ENCODE assay signal across 8 cellular contexts in genomic region chr10:102246261-102246660, GRCh38. TPM values are rescaled to one million over a fixed set of nuclear protein-coding genes. Genes with fewer than 3 reads are reported as not detected.
DNase-seq lines count a peak whose midpoint lies in the region; ATAC-seq and TF ChIP-seq lines count a peak whose summit lies in the region.

No MANE protein-coding gene starts in this region.

- peak overlapping the region; percentile 46 to 99 (median 95) for H3K4me3 ChIP-seq in liver (ENCODE audit: low read depth in 1 of 3, low read length in 3 of 3)

- H3K36me3 Mint-ChIP-seq in activated naive CD4-positive, alpha-beta T cell treated with anti-CD3 and anti-CD28 coated beads for 36 hours (ENCODE audit: low read depth) = peaks cover 5% of the 10 kb centered on the region
- peaks cover 7% of the 10 kb centered on the region for H3K36me3 Mint-ChIP-seq in type B pancreatic cell

- H3K9me3 Mint-ChIP-seq in activated naive CD4-positive, alpha-beta T cell treated with anti-CD3 and anti-CD28 coated beads for 36 hours = no peaks in the 10 kb centered on the region
- no peaks in the 10 kb centered on the region for H3K9me3 Mint-ChIP-seq in type B pancreatic cell

- no peak for TF ChIP-seq RAD21 in liver (IDR thresholded peaks at IDR 0.05)

- 11% methylated on average over 3 of the region's 3 CpGs for WGBS in liver

- intact Hi-C loops in activated naive CD4-positive, alpha-beta T cell treated with anti-CD3 and anti-CD28 coated beads for 36 hours (cut with micrococcal nuclease) = loop anchor here (5.0 kb wide), 2 partner anchors 129 to 466 kb away; partner anchors contain the start of genes ARL3 and SFXN2

- H3K27me3 ChIP-seq in liver (ENCODE audit: control insufficient read depth in 4 of 4, insufficient read depth in 4 of 4, low read length in 3 of 4) = no peaks in the 10 kb centered on the region

- H3K4me1 ChIP-seq in liver (ENCODE audit: control insufficient read depth in 4 of 4, insufficient read depth in 4 of 4, low read length in 3 of 4) = peaks cover 5 to 42% (median 36%) of the 10 kb centered on the region in 4 donors

- peak overlapping the region; percentile 92 for H3K4me3 Mint-ChIP-seq in activated naive CD4-positive, alpha-beta T cell treated with anti-CD3 and anti-CD28 coated beads for 36 hours
- H3K4me3 Mint-ChIP-seq in type B pancreatic cell = peak overlapping the region; percentile 99

- TF ChIP-seq CTCF in liver (IDR thresholded peaks at IDR 0.05; ENCODE audit: low read depth, low read length, missing input control) (no peak), type B pancreatic cell (conservative IDR thresholded peaks at IDR 0.05) (no peak)

- H3K36me3 ChIP-seq in liver (ENCODE audit: control insufficient read depth in 4 of 4, insufficient read depth in 3 of 4, low read depth in 1 of 4, low read length in 3 of 4) = peaks cover 0 to 2% (median 0%) of the 10 kb centered on the region in 4 donors

- ATAC-seq in GM21717 (IDR thresholded peaks at IDR 0.05; ENCODE audit: unreplicated experiment) (no peak), GM21786 (IDR thresholded peaks at IDR 0.05; ENCODE audit: unreplicated experiment) (no peak)

- peaks cover 37% of the 10 kb centered on the region for H3K4me1 Mint-ChIP-seq in activated naive CD4-positive, alpha-beta T cell treated with anti-CD3 and anti-CD28 coated beads for 36 hours (ENCODE audit: low read depth)
- peaks cover 27% of the 10 kb centered on the region for H3K4me1 Mint-ChIP-seq in type B pancreatic cell (ENCODE audit: unreplicated experiment)

- H3K27me3 Mint-ChIP-seq in activated naive CD4-positive, alpha-beta T cell treated with anti-CD3 and anti-CD28 coated beads for 36 hours (ENCODE audit: low read depth) = peaks cover 9% of the 10 kb centered on the region
- H3K27me3 Mint-ChIP-seq in type B pancreatic cell = peaks cover 21% of the 10 kb centered on the region

- H3K27ac ChIP-seq in liver (ENCODE audit: low read depth in 1 of 2, low read length in 2 of 2) = no peak overlapping the region

- peak overlapping the region; percentile 72 to 75 for H3K9ac ChIP-seq in liver (ENCODE audit: low read depth in 1 of 2, low read length in 2 of 2)

- no peak for DNase-seq in activated naive CD4-positive, alpha-beta T cell treated with anti-CD3 and anti-CD28 coated beads for 36 hours
- no peak for DNase-seq in activated naive CD4-positive, alpha-beta T cell treated with Interleukin-2 at 50 U/mL for 16 hours
- DNase-seq in amniotic epithelial cell (ENCODE audit: low read depth) (peak; percentile 73), type B pancreatic cell (ENCODE audit: extremely low spot score, unreplicated experiment) (no peak), ecto neural progenitor cell (ENCODE audit: low spot score) (no peak)

- CTCF ChIA-PET in activated naive CD4-positive, alpha-beta T cell treated with anti-CD3 and anti-CD28 coated beads for 36 hours (lab: Charles Lee) = interaction anchor here (0.6 to 6.8 kb wide), 3 partner anchors 15 to 153 kb away, joined by 3 to 63 read pairs (median 36); no protein-coding TSS in a partner anchor

- peak overlapping the region; percentile 2 for H3K27ac Mint-ChIP-seq in activated naive CD4-positive, alpha-beta T cell treated with anti-CD3 and anti-CD28 coated beads for 36 hours
- H3K27ac Mint-ChIP-seq in type B pancreatic cell = peak overlapping the region; percentile 94

- no peaks in the 10 kb centered on the region for H3K9me3 ChIP-seq in liver (ENCODE audit: control insufficient read depth in 4 of 4, low read length in 3 of 4)

TF ChIP-seq in liver, 16 proteins besides CTCF, POLR2A, EP300 and RAD21:
- TF ChIP-seq JUND (IDR thresholded peaks at IDR 0.05) = no peak
- no peak for TF ChIP-seq EGR1 (IDR thresholded peaks at IDR 0.05; ENCODE audit: low read depth in 2 of 2)
- no peak for TF ChIP-seq RXRA (IDR thresholded peaks at IDR 0.05)
- TF ChIP-seq, protein P1, sequence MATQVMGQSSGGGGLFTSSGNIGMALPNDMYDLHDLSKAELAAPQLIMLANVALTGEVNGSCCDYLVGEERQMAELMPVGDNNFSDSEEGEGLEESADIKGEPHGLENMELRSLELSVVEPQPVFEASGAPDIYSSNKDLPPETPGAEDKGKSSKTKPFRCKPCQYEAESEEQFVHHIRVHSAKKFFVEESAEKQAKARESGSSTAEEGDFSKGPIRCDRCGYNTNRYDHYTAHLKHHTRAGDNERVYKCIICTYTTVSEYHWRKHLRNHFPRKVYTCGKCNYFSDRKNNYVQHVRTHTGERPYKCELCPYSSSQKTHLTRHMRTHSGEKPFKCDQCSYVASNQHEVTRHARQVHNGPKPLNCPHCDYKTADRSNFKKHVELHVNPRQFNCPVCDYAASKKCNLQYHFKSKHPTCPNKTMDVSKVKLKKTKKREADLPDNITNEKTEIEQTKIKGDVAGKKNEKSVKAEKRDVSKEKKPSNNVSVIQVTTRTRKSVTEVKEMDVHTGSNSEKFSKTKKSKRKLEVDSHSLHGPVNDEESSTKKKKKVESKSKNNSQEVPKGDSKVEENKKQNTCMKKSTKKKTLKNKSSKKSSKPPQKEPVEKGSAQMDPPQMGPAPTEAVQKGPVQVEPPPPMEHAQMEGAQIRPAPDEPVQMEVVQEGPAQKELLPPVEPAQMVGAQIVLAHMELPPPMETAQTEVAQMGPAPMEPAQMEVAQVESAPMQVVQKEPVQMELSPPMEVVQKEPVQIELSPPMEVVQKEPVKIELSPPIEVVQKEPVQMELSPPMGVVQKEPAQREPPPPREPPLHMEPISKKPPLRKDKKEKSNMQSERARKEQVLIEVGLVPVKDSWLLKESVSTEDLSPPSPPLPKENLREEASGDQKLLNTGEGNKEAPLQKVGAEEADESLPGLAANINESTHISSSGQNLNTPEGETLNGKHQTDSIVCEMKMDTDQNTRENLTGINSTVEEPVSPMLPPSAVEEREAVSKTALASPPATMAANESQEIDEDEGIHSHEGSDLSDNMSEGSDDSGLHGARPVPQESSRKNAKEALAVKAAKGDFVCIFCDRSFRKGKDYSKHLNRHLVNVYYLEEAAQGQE (IDR thresholded peaks at IDR 0.05) = no peak
- no peak for TF ChIP-seq NR2F2 (IDR thresholded peaks at IDR 0.05)
- no peak for TF ChIP-seq SP1 (IDR thresholded peaks at IDR 0.05)
- TF ChIP-seq TAF1 (conservative IDR thresholded peaks at IDR 0.05) = no peak
- TF ChIP-seq, protein P2, sequence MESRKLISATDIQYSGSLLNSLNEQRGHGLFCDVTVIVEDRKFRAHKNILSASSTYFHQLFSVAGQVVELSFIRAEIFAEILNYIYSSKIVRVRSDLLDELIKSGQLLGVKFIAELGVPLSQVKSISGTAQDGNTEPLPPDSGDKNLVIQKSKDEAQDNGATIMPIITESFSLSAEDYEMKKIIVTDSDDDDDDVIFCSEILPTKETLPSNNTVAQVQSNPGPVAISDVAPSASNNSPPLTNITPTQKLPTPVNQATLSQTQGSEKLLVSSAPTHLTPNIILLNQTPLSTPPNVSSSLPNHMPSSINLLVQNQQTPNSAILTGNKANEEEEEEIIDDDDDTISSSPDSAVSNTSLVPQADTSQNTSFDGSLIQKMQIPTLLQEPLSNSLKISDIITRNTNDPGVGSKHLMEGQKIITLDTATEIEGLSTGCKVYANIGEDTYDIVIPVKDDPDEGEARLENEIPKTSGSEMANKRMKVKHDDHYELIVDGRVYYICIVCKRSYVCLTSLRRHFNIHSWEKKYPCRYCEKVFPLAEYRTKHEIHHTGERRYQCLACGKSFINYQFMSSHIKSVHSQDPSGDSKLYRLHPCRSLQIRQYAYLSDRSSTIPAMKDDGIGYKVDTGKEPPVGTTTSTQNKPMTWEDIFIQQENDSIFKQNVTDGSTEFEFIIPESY (IDR thresholded peaks at IDR 0.05) = no peak
- no peak for TF ChIP-seq FOXA2 (IDR thresholded peaks at IDR 0.05)
- TF ChIP-seq FOXA1 (IDR thresholded peaks at IDR 0.05) = no peak
- TF ChIP-seq, protein P3, sequence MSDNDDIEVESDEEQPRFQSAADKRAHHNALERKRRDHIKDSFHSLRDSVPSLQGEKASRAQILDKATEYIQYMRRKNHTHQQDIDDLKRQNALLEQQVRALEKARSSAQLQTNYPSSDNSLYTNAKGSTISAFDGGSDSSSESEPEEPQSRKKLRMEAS (IDR thresholded peaks at IDR 0.05) = no peak

RNA-seq across cellular contexts. Expression of gene GBF1, which starts 0.9 kb away (rescaled TPM):
- total RNA-seq in activated naive CD4-positive, alpha-beta T cell treated with anti-CD3 and anti-CD28 coated beads for 36 hours = 10 to 100 TPM; 32.1 to 34.5 TPM
- 10 to 100 TPM; 19.2 to 27.2 TPM for total RNA-seq in liver
- 10 to 100 TPM in 1 of 2 donors, 1 to 10 TPM in 1; 6.0 to 11.2 TPM for polyA plus RNA-seq in liver
- total RNA-seq in type B pancreatic cell (ENCODE audit: low replicate concordance) = 48.7 and 61.9 TPM in 2 replicates

RNA-seq across cellular contexts. Expression of gene PITX3, which starts 4.9 kb away (rescaled TPM):
- under 1 TPM in 1 of 2 experiments, not detected in 1; 0.14 TPM for total RNA-seq in activated naive CD4-positive, alpha-beta T cell treated with anti-CD3 and anti-CD28 coated beads for 36 hours
- total RNA-seq in liver = not detected
- not detected for polyA plus RNA-seq in liver
- total RNA-seq in type B pancreatic cell (ENCODE audit: low replicate concordance) = 0.34 TPM in 1 of 2 replicates, not detected in the other

RNA-seq across cellular contexts. Expression of gene ELOVL3, which starts 20.2 kb away (rescaled TPM):
- not detected for total RNA-seq in activated naive CD4-positive, alpha-beta T cell treated with anti-CD3 and anti-CD28 coated beads for 36 hours
- total RNA-seq in liver (under 1 TPM in 1 of 2 donors, not detected in 1; 0.42 TPM), type B pancreatic cell (ENCODE audit: low replicate concordance) (0.22 TPM in 1 of 2 replicates, not detected in the other)
- polyA plus RNA-seq in liver = not detected
